Comparison of ENCODE assay signal across 27 cellular contexts in genomic region chr1:52063192-52063591, GRCh38.
"Had no signal": no experiment of that assay in that cellular context is flagged by ENCODE, and none has a peak within 500 bp of the region (broad histone marks: within the 10 kb centered on the region; RNA-seq: fewer than 3 reads in every experiment).

No MANE protein-coding gene starts in this region.

- H3K4me3 Mint-ChIP-seq: natural killer cell treated with Interleukin-12 subunit alpha and Interleukin-12 subunit beta and Interleukin-15 and Interleukin-18, amount 100 ng/mL, for 72 hours; stimulated activated naive B cell treated with anti-CD40 and anti-IgM and Interleukin-4, amounts not matched to agents 10 μg/mL and 1 μg/mL and 100 μg/mL, for 72 hours; stimulated activated naive CD8-positive, alpha-beta T cell treated with anti-CD3 and anti-CD28 coated beads, Interleukin-15, amount 100 ng/mL, for 72 hours had no signal

- H3K27me3 ChIP-seq: dorsolateral prefrontal cortex, heart right ventricle, spleen, testis, tibial nerve, upper lobe of right lung, vagina had no signal

- H3K27ac Mint-ChIP-seq: natural killer cell treated with Interleukin-12 subunit alpha and Interleukin-12 subunit beta and Interleukin-15 and Interleukin-18, amount 100 ng/mL, for 72 hours; stimulated activated naive B cell treated with anti-CD40 and anti-IgM and Interleukin-4, amounts not matched to agents 10 μg/mL and 1 μg/mL and 100 μg/mL, for 72 hours had no signal

- H3K4me1 ChIP-seq: parathyroid adenoma had no signal

- DNase-seq: dorsolateral prefrontal cortex; effector CD8-positive, alpha-beta T cell; heart right ventricle; islet precursor cell; left cardiac atrium; left ventricle myocardium superior; mesenchymal stem cell; midbrain; occipital lobe; retina; spleen; stimulated activated CD4-positive, alpha-beta T cell treated with anti-CD3 and anti-CD28 coated beads, Interleukin-15, amount 100 ng/mL, for 24 hours; stimulated activated CD4-positive, alpha-beta T cell treated with anti-CD3 and anti-CD28 coated beads, Interleukin-1b, Interleukin-23, amount 100 ng/mL, for 48 hours; stimulated activated CD4-positive, alpha-beta T cell treated with anti-CD3 and anti-CD28 coated beads, Interleukin-4, amount 100 ng/mL, for 24 hours; stimulated activated naive B cell treated with anti-CD40 and anti-IgM and Interleukin-4, amounts not matched to agents 10 μg/mL and 1 μg/mL and 100 μg/mL, for 72 hours; stimulated activated naive CD8-positive, alpha-beta T cell treated with anti-CD3 and anti-CD28 coated beads, Interleukin-15, amount 100 ng/mL, for 72 hours; testis; upper lobe of right lung had no signal

- H3K9me3 ChIP-seq: heart right ventricle, prostate gland, spleen, testis, tibial nerve, upper lobe of right lung, vagina had no signal

- H3K27ac ChIP-seq: coronary artery, dorsolateral prefrontal cortex, heart right ventricle, parathyroid adenoma, prostate gland, spleen, testis, tibial nerve, upper lobe of right lung, vagina had no signal

- H3K4me3 ChIP-seq: coronary artery, dorsolateral prefrontal cortex, heart right ventricle, lung, prostate gland, spleen, testis, tibial nerve, upper lobe of right lung, vagina had no signal

- H3K27me3 Mint-ChIP-seq: natural killer cell treated with Interleukin-12 subunit alpha and Interleukin-12 subunit beta and Interleukin-15 and Interleukin-18, amount 100 ng/mL, for 72 hours; stimulated activated naive B cell treated with anti-CD40 and anti-IgM and Interleukin-4, amounts not matched to agents 10 μg/mL and 1 μg/mL and 100 μg/mL, for 72 hours; stimulated activated naive CD8-positive, alpha-beta T cell treated with anti-CD3 and anti-CD28 coated beads, Interleukin-15, amount 100 ng/mL, for 72 hours had no signal

- H3K9me3 Mint-ChIP-seq: natural killer cell treated with Interleukin-12 subunit alpha and Interleukin-12 subunit beta and Interleukin-15 and Interleukin-18, amount 100 ng/mL, for 72 hours; stimulated activated naive B cell treated with anti-CD40 and anti-IgM and Interleukin-4, amounts not matched to agents 10 μg/mL and 1 μg/mL and 100 μg/mL, for 72 hours; stimulated activated naive CD8-positive, alpha-beta T cell treated with anti-CD3 and anti-CD28 coated beads, Interleukin-15, amount 100 ng/mL, for 72 hours had no signal

- ATAC-seq: esophagus mucosa; heart right ventricle; left cardiac atrium; left ventricle myocardium superior; natural killer cell treated with Interleukin-12 subunit alpha and Interleukin-12 subunit beta and Interleukin-15 and Interleukin-18, amount 100 ng/mL, for 72 hours; sciatic nerve; stimulated activated naive B cell treated with anti-CD40 and anti-IgM and Interleukin-4, amounts not matched to agents 10 μg/mL and 1 μg/mL and 100 μg/mL, for 72 hours; stimulated activated naive CD8-positive, alpha-beta T cell treated with anti-CD3 and anti-CD28 coated beads, Interleukin-15, amount 100 ng/mL, for 72 hours; upper lobe of right lung had no signal
